21 cellular contexts compared by ENCODE assay signal in genomic region chr1:110291241-110292030, GRCh38. TPM values are rescaled to one million over a fixed set of nuclear protein-coding genes. Genes with fewer than 3 reads are reported as not detected.
DNase-seq lines count a peak whose midpoint lies in the region; ATAC-seq, FAIRE-seq and TF ChIP-seq lines count a peak whose summit lies in the region.
"Had no signal": no experiment of that assay in that cellular context is flagged by ENCODE, and none has a peak within 500 bp of the region (broad histone marks: within the 10 kb centered on the region; RNA-seq: fewer than 3 reads in every experiment).

No MANE protein-coding gene starts in this region.

- H2BK120ac ChIP-seq in IMR-90 (ENCODE audit: low read depth, low read length) = no peak overlapping the region

- H3K56ac ChIP-seq in IMR-90 (ENCODE audit: extremely low read depth, insufficient read depth, low read length) = no peak overlapping the region

- no peak overlapping the region for H3K9ac ChIP-seq in IMR-90 (ENCODE audit: low read depth, low read length)

- H3K4me3 Mint-ChIP-seq in glutamatergic neuron (ENCODE audit: unreplicated experiment) = peak overlapping the region; percentile 35
- H3K4me3 Mint-ChIP-seq: CD4-positive, CD25-positive, alpha-beta regulatory T cell; IgD-negative memory B cell; natural killer cell; T-cell had no signal

- peak; percentile 50 for DNase-seq in NCI-H82 (lab: John Stamatoyannopoulos, UW)
- no peak for DNase-seq in NCI-H82 treated with DMSO at 0.1 percent for 48 hours (lab: John Stamatoyannopoulos, UW; ENCODE audit: unreplicated experiment)
- DNase-seq in IMR-90 = no peak
- DNase-seq in glutamatergic neuron = no peak
- peak; percentile 66 for DNase-seq in small intestine
- no peak for DNase-seq in cerebellum (ENCODE audit: low spot score)
- no peak for DNase-seq in NCI-H2081 treated with DMSO at 0.1 percent for 48 hours (lab: John Stamatoyannopoulos, UW)
- DNase-seq: activated gamma-delta T cell; amniotic stem cell; CD4-positive, CD25-positive, alpha-beta regulatory T cell; DMS79 treated with DMSO at 0.1 percent for 48 hours; dorsolateral prefrontal cortex; natural killer cell; OCI-M1; SHP77 treated with DMSO at 0.1 percent for 48 hours; stimulated activated CD4-positive, alpha-beta T cell treated with anti-CD3 and anti-CD28 coated beads, Interleukin-2, amount 100 ng/mL, for 48 hours; T-cell had no signal

- H3K4me1 ChIP-seq in IMR-90 (ENCODE audit: control insufficient read depth, insufficient read depth, low read length) (no peaks in the 10 kb centered on the region; the same call in 1 of the 2 replicates), small intestine (ENCODE audit: control insufficient read depth in 2 of 2, insufficient read depth in 1 of 2, low read depth in 1 of 2, low read length in 1 of 2) (no peaks in the 10 kb centered on the region)

- no peak overlapping the region for H3K4ac ChIP-seq in IMR-90 (ENCODE audit: low read depth, low read length)

- WGBS in IMR-90 (ENCODE audit: extremely low coverage in 2 of 2, insufficient read length in 1 of 2), 2 experiments = 0% methylated on average over 2 of the region's 7 CpGs; no CpG with 5 or more reads in 1 of the 2 experiments
- 12 to 33% (median 27%) methylated on average over 6 to 7 of the region's 7 CpGs for WGBS in small intestine, 3 donors

- TF ChIP-seq POLR2A in IMR-90 (IDR thresholded peaks at IDR 0.05; ENCODE audit: low read depth, low read length) = no peak

- no peak overlapping the region for H2AK5ac ChIP-seq in IMR-90 (ENCODE audit: low read depth, low read length)

- in situ Hi-C loops in IMR-90 (cut with MboI; ENCODE audit: low sequenced_read_pairs) = no loop called here

- H3K36me3 ChIP-seq in IMR-90 (ENCODE audit: control insufficient read depth, insufficient read depth, low read length) = no peaks in the 10 kb centered on the region
- no peaks in the 10 kb centered on the region for H3K36me3 ChIP-seq in small intestine (ENCODE audit: control insufficient read depth in 2 of 2, insufficient read depth in 2 of 2, low read length in 2 of 2)
- H3K36me3 ChIP-seq: cardiac muscle cell had no signal

- no peak overlapping the region for H4K91ac ChIP-seq in IMR-90 (ENCODE audit: insufficient read depth, low read depth, low read length)

- TF ChIP-seq RAD21 in IMR-90 (IDR thresholded peaks at IDR 0.05; ENCODE audit: low read length) = no peak

- no peak overlapping the region for H4K5ac ChIP-seq in IMR-90 (ENCODE audit: low read depth, low read length)

- no peaks in the 10 kb centered on the region for H3K36me3 Mint-ChIP-seq in glutamatergic neuron (ENCODE audit: unreplicated experiment)
- H3K36me3 Mint-ChIP-seq: CD4-positive, CD25-positive, alpha-beta regulatory T cell; natural killer cell; T-cell had no signal

- H3K79me1 ChIP-seq in IMR-90 (ENCODE audit: low read depth in 1 of 2, low read length in 2 of 2) = no peaks in the 10 kb centered on the region

- dilution Hi-C loops in IMR-90 (cut with HindIII; ENCODE audit: low sequenced_read_pairs, unreplicated experiment) = no loop called here

- FAIRE-seq in small intestine (lab: Jason Lieb, UNC) = no peak
- FAIRE-seq: keratinocyte had no signal

- H3K4me1 Mint-ChIP-seq in glutamatergic neuron (ENCODE audit: low read depth, unreplicated experiment) = peaks cover 23% of the 10 kb centered on the region
- H3K4me1 Mint-ChIP-seq: natural killer cell, T-cell had no signal

- no peak overlapping the region for H3K4me2 ChIP-seq in IMR-90 (ENCODE audit: low read depth, low read length)

- BruUV-seq in IMR-90 (replicated peaks; lab: Mats Ljungman, UMichigan) = no TSS peak

- H3K27me3 Mint-ChIP-seq in glutamatergic neuron (ENCODE audit: unreplicated experiment) = peaks cover 3% of the 10 kb centered on the region
- H3K27me3 Mint-ChIP-seq: IgD-negative memory B cell, T-cell had no signal

- POLR2A ChIA-PET in IMR-90 (lab: Charles Lee; ENCODE audit: unreplicated experiment) = no interaction called here

- H3K9me3 ChIP-seq in IMR-90 (ENCODE audit: control insufficient read depth, insufficient read depth, low read length) (no peaks in the 10 kb centered on the region), small intestine (ENCODE audit: control insufficient read depth, low read depth) (no peaks in the 10 kb centered on the region)

- no peaks in the 10 kb centered on the region for H4K20me1 ChIP-seq in IMR-90 (ENCODE audit: insufficient read depth, low read length)

- peaks cover 4% of the 10 kb centered on the region for H3K9me3 Mint-ChIP-seq in glutamatergic neuron (ENCODE audit: unreplicated experiment)
- H3K9me3 Mint-ChIP-seq: IgD-negative memory B cell, natural killer cell, T-cell had no signal

- H3K4me3 ChIP-seq in IMR-90 (ENCODE audit: insufficient read depth, low read depth, low read length) = no peak overlapping the region
- H3K4me3 ChIP-seq in small intestine (ENCODE audit: low read depth in 1 of 2, low read length in 2 of 2) = no peak overlapping the region
- H3K4me3 ChIP-seq: cardiac muscle cell, dorsolateral prefrontal cortex had no signal

- H2BK20ac ChIP-seq in IMR-90 (ENCODE audit: low read depth, low read length) = no peak overlapping the region

- H3K27ac Mint-ChIP-seq in glutamatergic neuron (ENCODE audit: unreplicated experiment) = peak overlapping the region; percentile 57
- H3K27ac Mint-ChIP-seq: IgD-negative memory B cell, natural killer cell, T-cell had no signal

- H3K18ac ChIP-seq in IMR-90 (ENCODE audit: low read depth, low read length) = no peak overlapping the region

- ATAC-seq in IMR-90 (ENCODE audit: low read depth) = peak; percentile 30; the same call in 1 of the 2 replicates
- ATAC-seq in HG03159 (IDR thresholded peaks at IDR 0.05; ENCODE audit: unreplicated experiment) = no peak
- ATAC-seq: natural killer cell, T-cell had no signal

- no peak overlapping the region for H2BK15ac ChIP-seq in IMR-90 (ENCODE audit: low read depth, low read length)

- no peak overlapping the region for H4K8ac ChIP-seq in IMR-90 (ENCODE audit: low read depth in 2 of 2, low read length in 2 of 2)

- intact Hi-C loops in IMR-90 (cut with micrococcal nuclease) = loop anchor here (5.0 kb wide), 1 partner anchor 44 kb away; no protein-coding TSS in a partner anchor

- CTCF ChIA-PET in IMR-90 (lab: Yijun Ruan, JAX) = interaction anchor here (0.6 to 1.3 kb wide), 2 partner anchors 20 to 32 kb away, joined by 3 read pairs; no protein-coding TSS in a partner anchor

- no peak overlapping the region for H3K23ac ChIP-seq in IMR-90 (ENCODE audit: low read depth, low read length)

- no peak overlapping the region for H2BK5ac ChIP-seq in IMR-90 (ENCODE audit: low read depth, low read length, poor library complexity, severe bottlenecking)

- no peaks in the 10 kb centered on the region for H3K9me1 ChIP-seq in IMR-90 (ENCODE audit: insufficient read depth, low read length)

- H3K27me3 ChIP-seq in IMR-90 (ENCODE audit: control insufficient read depth, insufficient read depth, low read length) (peaks cover 13% of the 10 kb centered on the region), small intestine (ENCODE audit: control insufficient read depth in 2 of 2, insufficient read depth in 2 of 2, low read length in 2 of 2) (no peaks in the 10 kb centered on the region)
- H3K27me3 ChIP-seq: cardiac muscle cell, dorsolateral prefrontal cortex had no signal

- H3K14ac ChIP-seq in IMR-90 (replicated peaks; ENCODE audit: low read depth, low read length) = no peak overlapping the region

- no peak for TF ChIP-seq CTCF in IMR-90 (conservative IDR thresholded peaks at IDR 0.05; ENCODE audit: low read depth, low read length)
- no peak for TF ChIP-seq CTCF in glutamatergic neuron (IDR thresholded peaks at IDR 0.05; ENCODE audit: partially characterized antibody, unreplicated experiment)

- H2AFZ ChIP-seq in IMR-90 (replicated peaks; ENCODE audit: low read length, poor library complexity) = no peak overlapping the region

- H3K27ac ChIP-seq in IMR-90 (ENCODE audit: insufficient read depth, low read length) = no peak overlapping the region
- no peak overlapping the region for H3K27ac ChIP-seq in small intestine (ENCODE audit: low read depth in 1 of 2, low read length in 1 of 2)
- H3K27ac ChIP-seq: cardiac muscle cell, dorsolateral prefrontal cortex had no signal

- no peak overlapping the region for H2AK9ac ChIP-seq in IMR-90 (replicated peaks; ENCODE audit: low read depth, low read length, poor library complexity)

TF ChIP-seq in IMR-90, 13 proteins besides CTCF, POLR2A, EP300 and RAD21 (continues in another document):
- TF ChIP-seq MXI1 (IDR thresholded peaks at IDR 0.05; ENCODE audit: borderline replicate concordance, low read depth, low read length) (no peak), MAZ (IDR thresholded peaks at IDR 0.05; ENCODE audit: borderline replicate concordance, low read depth, low read length) (no peak), CEBPB (IDR thresholded peaks at IDR 0.05; ENCODE audit: low read depth, low read length) (no peak), RCOR1 (IDR thresholded peaks at IDR 0.05; ENCODE audit: insufficient replicate concordance, low read length) (no peak), FOS (IDR thresholded peaks at IDR 0.05; ENCODE audit: low read depth, low read length) (no peak), NFE2L2 (IDR thresholded peaks at IDR 0.05; ENCODE audit: low read depth, low read length) (no peak), BHLHE40 (IDR thresholded peaks at IDR 0.05; ENCODE audit: low read depth, low read length) (no peak), USF2 (IDR thresholded peaks at IDR 0.05; ENCODE audit: low read depth, low read length) (no peak), ELK1 (IDR thresholded peaks at IDR 0.05; ENCODE audit: borderline replicate concordance, low read depth, low read length) (no peak)

RNA-seq across cellular contexts. Expression of gene RBM15, which starts 47.7 kb away (rescaled TPM):
- total RNA-seq in IMR-90 (2012; rRNA removed) = 31.7 and 32.2 TPM in 2 replicates
- polyA plus RNA-seq in IMR-90 (2012; rRNA removed) = 6.2 and 6.3 TPM in 2 replicates
- polyA plus RNA-seq in IMR-90 (2012; cell fraction: cytosol; rRNA removed) = 3.9 and 4.2 TPM in 2 replicates
- 6.3 and 7.4 TPM in 2 replicates for polyA plus RNA-seq in IMR-90 (2012; cell fraction: nucleus; rRNA removed; ENCODE audit: low replicate concordance)
- total RNA-seq in glutamatergic neuron (ENCODE audit: unreplicated experiment) = 27.3 TPM
- 1 to 10 TPM; 1.6 to 5.3 (median 2.2) TPM for polyA plus RNA-seq in small intestine
- 62.4 TPM for total RNA-seq in cerebellum

Comparison
In these comparisons a context has a peak if more than half of its experiments do, and no peak if none do; other contexts are left out.
1. DNase-seq: peak in NCI-H82 (single experiment) and small intestine (single experiment); none in NCI-H82 treated with DMSO at 0.1 percent for 48 hours (single experiment), IMR-90 (single experiment), glutamatergic neuron (single experiment), cerebellum (single experiment) and NCI-H2081 treated with DMSO at 0.1 percent for 48 hours (single experiment).